ENCODE assay signal across 10 cellular contexts in the genomic region with DNA sequence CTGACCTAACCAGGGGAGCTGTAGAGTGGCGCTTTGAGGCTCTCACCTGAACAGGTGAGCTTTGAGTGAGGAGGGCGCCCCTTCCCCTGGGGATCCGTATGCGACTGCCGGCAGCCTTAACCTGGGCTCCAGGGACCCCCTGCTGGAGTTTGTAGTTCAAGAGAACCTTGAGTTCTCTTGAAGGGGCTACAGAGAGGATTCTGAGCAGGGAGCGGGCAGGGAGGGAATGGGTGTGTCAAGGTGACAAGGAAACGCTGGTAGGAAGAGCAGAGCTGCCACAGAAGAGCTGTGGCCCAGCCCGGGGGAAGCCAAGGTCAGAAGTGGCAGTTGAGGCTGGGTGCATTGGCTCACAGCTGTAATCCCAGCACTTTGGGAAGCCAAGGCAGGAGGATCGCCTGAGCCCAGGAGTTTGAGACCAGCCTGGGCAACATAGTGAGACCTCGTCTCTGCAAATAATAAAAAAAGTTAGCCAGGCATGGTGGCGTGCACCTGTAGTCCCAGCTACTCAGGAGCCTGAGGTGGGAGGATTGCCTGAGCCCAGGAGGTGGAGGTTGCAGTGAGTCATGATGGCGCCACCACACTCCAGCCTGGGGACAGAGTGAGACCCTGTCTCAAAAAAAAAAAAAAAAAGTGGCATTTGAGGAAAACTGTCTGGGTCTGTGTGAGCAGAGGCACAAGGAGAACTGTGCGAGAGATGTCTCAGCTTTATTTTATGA. TPM values are rescaled to one million over a fixed set of nuclear protein-coding genes. Genes with fewer than 3 reads are reported as not detected.
DNase-seq lines count a peak whose midpoint lies in the region; ATAC-seq, FAIRE-seq and TF ChIP-seq lines count a peak whose summit lies in the region.
"Had no signal": no experiment of that assay in that cellular context is flagged by ENCODE, and none has a peak within 500 bp of the region (broad histone marks: within the 10 kb centered on the region; RNA-seq: fewer than 3 reads in every experiment).

No MANE protein-coding gene starts in this region.

- H3K27ac ChIP-seq in RWPE2 (ENCODE audit: poor library complexity, severe bottlenecking), result no peak overlapping the region
- no peak overlapping the region for H3K27ac ChIP-seq in right atrium auricular region
- no peak overlapping the region for H3K27ac ChIP-seq in caudate nucleus (ENCODE audit: low read depth, low read length)
- H3K27ac ChIP-seq: HL-60 had no signal

- H3K4me3 ChIP-seq in HAP-1 (peak overlapping the region; percentile 53), RWPE2 (ENCODE audit: severe bottlenecking) (peak overlapping the region; percentile 58), right atrium auricular region (peak overlapping the region; percentile 51 to 74)

- H3K27me3 ChIP-seq in HAP-1 (ENCODE audit: low read depth), result no peaks in the 10 kb centered on the region
- H3K27me3 ChIP-seq in RWPE2 (ENCODE audit: insufficient read depth, poor library complexity, severe bottlenecking), result no peaks in the 10 kb centered on the region
- no peaks in the 10 kb centered on the region for H3K27me3 ChIP-seq in right atrium auricular region
- H3K27me3 ChIP-seq: adrenal gland had no signal

- 0 out of 2 replicates have a peak, but pooled peaks cover 5% of the 10 kb centered on the region for H3K4me1 ChIP-seq in HAP-1
- peaks cover 10% of the 10 kb centered on the region for H3K4me1 ChIP-seq in RWPE2 (ENCODE audit: insufficient read depth, poor library complexity, severe bottlenecking)
- peaks cover 0 to 18% of the 10 kb centered on the region in 2 donors for H3K4me1 ChIP-seq in right atrium auricular region

- H3K4me1 Mint-ChIP-seq in progenitor cell of endocrine pancreas (ENCODE audit: low read depth), result peaks cover 31% of the 10 kb centered on the region

- no peaks in the 10 kb centered on the region for H3K9me3 Mint-ChIP-seq in progenitor cell of endocrine pancreas (ENCODE audit: low read depth)

- in situ Hi-C loops in HAP-1 (cut with MboI; ENCODE audit: low sequenced_read_pairs), result no loop called here

- peaks cover 17% of the 10 kb centered on the region for H3K36me3 ChIP-seq in HAP-1 (replicated peaks)
- H3K36me3 ChIP-seq in RWPE2 (ENCODE audit: low read depth), result peaks cover 9% of the 10 kb centered on the region
- peaks cover 4% of the 10 kb centered on the region for H3K36me3 ChIP-seq in right atrium auricular region

- TF ChIP-seq CTCF in RWPE2 (IDR thresholded peaks at IDR 0.05; ENCODE audit: poor library complexity, severe bottlenecking) (no peak), right atrium auricular region (IDR thresholded peaks at IDR 0.05) (no peak), progenitor cell of endocrine pancreas (IDR thresholded peaks at IDR 0.05; ENCODE audit: unreplicated experiment) (peak; percentile 6)

- H3K4me3 Mint-ChIP-seq in progenitor cell of endocrine pancreas (ENCODE audit: low read depth), result peak overlapping the region; percentile 91

- no peaks in the 10 kb centered on the region for H3K27me3 Mint-ChIP-seq in progenitor cell of endocrine pancreas

- FAIRE-seq in GM19239 (lab: Jason Lieb, UNC), result no peak

- H3K9me3 ChIP-seq in HAP-1 (no peaks in the 10 kb centered on the region), RWPE2 (ENCODE audit: severe bottlenecking) (no peaks in the 10 kb centered on the region), right atrium auricular region (no peaks in the 10 kb centered on the region)
- H3K9me3 ChIP-seq: adrenal gland had no signal

- DNase-seq in HAP-1 (ENCODE audit: low spot score in 2 of 2) (no peak), RWPE2 (ENCODE audit: low spot score) (no peak), right atrium auricular region (ENCODE audit: low spot score) (no peak), progenitor cell of endocrine pancreas (ENCODE audit: low spot score, unreplicated experiment) (peak; percentile 37), GM19239 (ENCODE audit: insufficient read length, low spot score) (no peak), caudate nucleus (lab: John Stamatoyannopoulos, UW) (no peak), T1000 (lab: John Stamatoyannopoulos, UW) (no peak)

- peaks cover 7% of the 10 kb centered on the region for H3K36me3 Mint-ChIP-seq in progenitor cell of endocrine pancreas (ENCODE audit: insufficient read depth)

- peak overlapping the region; percentile 97 for H3K27ac Mint-ChIP-seq in progenitor cell of endocrine pancreas

- ATAC-seq in RWPE2 (ENCODE audit: low read depth) (no peak), SK-N-SH treated with all-trans-retinoic acid at 6 μM for 48 hours (no peak)

TF ChIP-seq in SK-N-SH treated with all-trans-retinoic acid at 6 μM for 48 hours, 23 proteins besides CTCF, POLR2A, EP300 and RAD21:
- TF ChIP-seq, protein P1, sequence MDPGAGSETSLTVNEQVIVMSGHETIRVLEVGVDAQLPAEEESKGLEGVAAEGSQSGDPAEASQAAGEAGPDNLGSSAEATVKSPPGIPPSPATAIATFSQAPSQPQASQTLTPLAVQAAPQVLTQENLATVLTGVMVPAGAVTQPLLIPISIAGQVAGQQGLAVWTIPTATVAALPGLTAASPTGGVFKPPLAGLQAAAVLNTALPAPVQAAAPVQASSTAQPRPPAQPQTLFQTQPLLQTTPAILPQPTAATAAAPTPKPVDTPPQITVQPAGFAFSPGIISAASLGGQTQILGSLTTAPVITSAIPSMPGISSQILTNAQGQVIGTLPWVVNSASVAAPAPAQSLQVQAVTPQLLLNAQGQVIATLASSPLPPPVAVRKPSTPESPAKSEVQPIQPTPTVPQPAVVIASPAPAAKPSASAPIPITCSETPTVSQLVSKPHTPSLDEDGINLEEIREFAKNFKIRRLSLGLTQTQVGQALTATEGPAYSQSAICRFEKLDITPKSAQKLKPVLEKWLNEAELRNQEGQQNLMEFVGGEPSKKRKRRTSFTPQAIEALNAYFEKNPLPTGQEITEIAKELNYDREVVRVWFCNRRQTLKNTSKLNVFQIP (CRISPR knock-in tag; IDR thresholded peaks at IDR 0.05; ENCODE audit: borderline replicate concordance, low read depth), result no peak
- TF ChIP-seq, protein P2, sequence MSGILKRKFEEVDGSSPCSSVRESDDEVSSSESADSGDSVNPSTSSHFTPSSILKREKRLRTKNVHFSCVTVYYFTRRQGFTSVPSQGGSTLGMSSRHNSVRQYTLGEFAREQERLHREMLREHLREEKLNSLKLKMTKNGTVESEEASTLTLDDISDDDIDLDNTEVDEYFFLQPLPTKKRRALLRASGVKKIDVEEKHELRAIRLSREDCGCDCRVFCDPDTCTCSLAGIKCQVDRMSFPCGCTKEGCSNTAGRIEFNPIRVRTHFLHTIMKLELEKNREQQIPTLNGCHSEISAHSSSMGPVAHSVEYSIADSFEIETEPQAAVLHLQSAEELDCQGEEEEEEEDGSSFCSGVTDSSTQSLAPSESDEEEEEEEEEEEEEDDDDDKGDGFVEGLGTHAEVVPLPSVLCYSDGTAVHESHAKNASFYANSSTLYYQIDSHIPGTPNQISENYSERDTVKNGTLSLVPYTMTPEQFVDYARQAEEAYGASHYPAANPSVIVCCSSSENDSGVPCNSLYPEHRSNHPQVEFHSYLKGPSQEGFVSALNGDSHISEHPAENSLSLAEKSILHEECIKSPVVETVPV (CRISPR knock-in tag; IDR thresholded peaks at IDR 0.05), result no peak
- TF ChIP-seq ISL1 (CRISPR knock-in tag; IDR thresholded peaks at IDR 0.05) (no peak), GLIS3 (CRISPR knock-in tag; IDR thresholded peaks at IDR 0.05) (no peak), TSHZ2 (CRISPR knock-in tag; IDR thresholded peaks at IDR 0.05) (no peak), ZC3H10 (CRISPR knock-in tag; IDR thresholded peaks at IDR 0.05) (no peak)

RNA-seq across cellular contexts. Expression of gene LLGL2, which starts 1.2 kb away (rescaled TPM):
- 1 to 10 TPM; 4.1 to 8.5 TPM for total RNA-seq in right atrium auricular region
- 232 and 235 TPM in 2 replicates for total RNA-seq in progenitor cell of endocrine pancreas

RNA-seq across cellular contexts. Expression of gene TSEN54, which starts 10.4 kb away (rescaled TPM):
- 10 to 100 TPM in 1 of 2 donors, 1 to 10 TPM in 1; 9.6 to 13.8 TPM for total RNA-seq in right atrium auricular region
- total RNA-seq in progenitor cell of endocrine pancreas, result 56.0 and 56.4 TPM in 2 replicates

RNA-seq across cellular contexts. Expression of gene CASKIN2, which starts 11.4 kb away (rescaled TPM):
- 10 to 100 TPM; 18.3 to 28.7 TPM for total RNA-seq in right atrium auricular region
- 47.6 and 50.6 TPM in 2 replicates for total RNA-seq in progenitor cell of endocrine pancreas

Comparison
In these comparisons a context has a peak if more than half of its experiments do, and no peak if none do; other contexts are left out.
1. RNA of gene LLGL2, which starts 1.2 kb away (total RNA-seq): 232 to 235 TPM in progenitor cell of endocrine pancreas; 4.1 to 8.5 TPM in right atrium auricular region; every median in the first group is over 10 times any median in the second.
2. Peak in every context shown above with its lines, with median percentiles within 50 percentile points of each other: H3K4me3 ChIP-seq.